1 cellular context compared by ENCODE assay signal in genomic region chr1:110214454-110215404, GRCh38.
TF ChIP-seq lines count a peak whose summit lies in the region.

No MANE protein-coding gene starts in this region.

TF ChIP-seq in WTC11, 78 proteins besides CTCF, POLR2A, EP300 and RAD21 (continued from another document):
- TF ChIP-seq AR (CRISPR knock-in tag; IDR thresholded peaks at IDR 0.05) (no peak), ZMAT4 (CRISPR knock-in tag; IDR thresholded peaks at IDR 0.05) (no peak), CREM (CRISPR knock-in tag; IDR thresholded peaks at IDR 0.05) (no peak), NFATC4 (CRISPR knock-in tag; IDR thresholded peaks at IDR 0.05) (no peak), MAX (CRISPR knock-in tag; IDR thresholded peaks at IDR 0.05) (no peak), TEAD4 (CRISPR knock-in tag; IDR thresholded peaks at IDR 0.05) (no peak), ZNF671 (CRISPR knock-in tag; IDR thresholded peaks at IDR 0.05) (no peak)
